8 cellular contexts compared by ENCODE assay signal in the genomic region with DNA sequence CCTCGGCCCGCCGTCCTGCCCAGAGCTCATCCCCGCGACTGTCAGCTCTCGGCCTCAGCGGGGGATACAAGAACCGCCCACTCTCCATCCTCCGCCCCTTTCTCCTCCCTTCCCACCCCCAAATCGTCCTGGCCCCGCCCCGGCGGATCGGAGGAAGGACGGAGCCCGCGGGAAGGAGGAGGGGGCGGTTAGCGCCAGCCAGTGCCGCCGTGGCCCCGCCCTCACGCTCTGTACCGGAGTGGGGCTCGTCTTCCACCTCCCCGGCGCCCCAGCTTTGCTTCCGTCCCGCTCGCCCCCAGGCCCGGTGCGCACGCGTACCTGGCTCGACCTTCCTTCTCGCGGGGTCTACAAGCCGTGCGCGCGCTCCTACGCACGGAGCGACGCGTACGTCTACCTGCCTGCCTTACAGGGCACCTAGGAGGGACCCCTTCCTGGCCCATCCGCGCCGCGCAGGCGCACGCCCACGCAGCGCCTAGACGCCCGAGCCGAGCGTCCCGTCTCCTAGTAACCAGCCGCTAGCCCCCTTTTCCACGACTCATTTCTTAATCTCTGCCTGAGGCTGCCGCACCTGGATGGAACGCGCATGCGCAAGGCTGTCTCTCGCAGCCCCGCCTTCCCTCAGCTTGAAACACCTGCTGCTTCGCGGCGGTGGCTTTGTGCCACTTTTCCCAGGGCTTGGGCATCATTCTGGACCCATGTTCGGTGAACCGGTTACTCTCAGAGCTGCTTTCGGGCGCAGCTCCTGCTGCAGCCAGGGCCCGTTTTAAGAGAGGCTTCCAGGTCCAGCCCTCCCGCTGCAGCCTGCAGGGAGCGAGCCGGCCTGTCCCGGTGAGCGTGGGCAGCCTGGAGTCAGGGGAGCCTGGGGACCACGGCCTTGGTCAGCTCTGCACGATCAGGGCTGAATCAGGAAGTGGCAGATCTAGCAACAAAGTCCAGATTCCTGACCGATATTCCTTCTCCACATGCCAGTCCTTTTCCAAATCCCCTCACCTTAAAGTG. TPM values are rescaled to one million over a fixed set of nuclear protein-coding genes. Genes with fewer than 3 reads are reported as not detected.
DNase-seq lines count a peak whose midpoint lies in the region; ATAC-seq and TF ChIP-seq lines count a peak whose summit lies in the region.

A gene with protein sequence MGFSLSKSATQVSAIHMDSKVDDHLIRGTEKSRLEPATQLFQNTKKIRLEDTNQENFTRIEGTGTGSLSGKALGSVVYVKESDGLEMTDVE (plus strand): TSS at position 598 of the 999 bp plus-strand sequence. CDS start 8,852 bp downstream, outside the sequence.

- H3K4me3 Mint-ChIP-seq in activated CD4-positive, alpha-beta T cell treated with anti-CD3 and anti-CD28 coated beads for 36 hours, result peak within 1 kb of the TSS; percentile 94

- no peaks in the 10 kb centered on the region for H3K9me3 ChIP-seq in BE2C

- peaks cover 12% of the 10 kb centered on the region for H3K27me3 ChIP-seq in BE2C

- peaks cover 16% of the 10 kb centered on the region for H3K4me1 Mint-ChIP-seq in activated CD4-positive, alpha-beta T cell treated with anti-CD3 and anti-CD28 coated beads for 36 hours

- H3K36me3 ChIP-seq in BE2C, result no peaks in the 10 kb centered on the region

- H3K27ac Mint-ChIP-seq in activated CD4-positive, alpha-beta T cell treated with anti-CD3 and anti-CD28 coated beads for 36 hours, result peak within 1 kb of the TSS; percentile 86

- no peak for TF ChIP-seq CTCF in BE2C (IDR thresholded peaks at IDR 0.05; ENCODE audit: low read depth, low read length)
- no peak for TF ChIP-seq CTCF in choroid plexus epithelial cell (conservative IDR thresholded peaks at IDR 0.05; ENCODE audit: low read depth, low read length)

- peaks cover 3% of the 10 kb centered on the region for H3K36me3 Mint-ChIP-seq in activated CD4-positive, alpha-beta T cell treated with anti-CD3 and anti-CD28 coated beads for 36 hours (ENCODE audit: low read depth)

- DNase-seq in BE2C (peak; percentile 86), NCI-H510A treated with DMSO at 0.1 percent for 48 hours (lab: John Stamatoyannopoulos, UW) (peak; percentile 89), choroid plexus epithelial cell (ENCODE audit: low read depth) (peak; percentile 85), kidney tubule cell (ENCODE audit: low spot score) (peak; percentile 96)
- DNase-seq in activated CD4-positive, alpha-beta T cell treated with anti-CD3 and anti-CD28 coated beads for 36 hours, result peak; percentile 98
- peak; percentile 92 for DNase-seq in stimulated activated CD4-positive, alpha-beta T cell treated with anti-CD3 and anti-CD28 coated beads, Interleukin-1b, Interleukin-23, amount 100 ng/mL, for 1 hour (ENCODE audit: low read depth in 2 of 2)

- no peaks in the 10 kb centered on the region for H3K4me1 ChIP-seq in BE2C

- ATAC-seq in GM19324 (IDR thresholded peaks at IDR 0.05; ENCODE audit: low FRiP score, unreplicated experiment) (peak; percentile 93), HG03457 (IDR thresholded peaks at IDR 0.05; ENCODE audit: unreplicated experiment) (peak; percentile 84)
- ATAC-seq in activated CD4-positive, alpha-beta T cell treated with anti-CD3 and anti-CD28 coated beads for 36 hours, result peak; percentile 95

- POLR2A ChIA-PET in activated CD4-positive, alpha-beta T cell treated with anti-CD3 and anti-CD28 coated beads for 36 hours (lab: Charles Lee), result interaction anchor here (1.0 to 2.6 kb wide), 5 partner anchors 12 to 370 kb away, joined by 3 to 15 read pairs (median 5); a partner anchor contains a TSS

- intact Hi-C loops in activated CD4-positive, alpha-beta T cell treated with anti-CD3 and anti-CD28 coated beads for 36 hours (cut with DNase I, micrococcal nuclease), result loop anchor here (1.0 to 5.0 kb wide), 8 partner anchors 13 to 1421 kb away; a partner anchor contains a TSS

- no peaks in the 10 kb centered on the region for H3K9me3 Mint-ChIP-seq in activated CD4-positive, alpha-beta T cell treated with anti-CD3 and anti-CD28 coated beads for 36 hours (ENCODE audit: low read depth)

- H3K4me3 ChIP-seq in BE2C (ENCODE audit: low read depth, low read length), result peak within 1 kb of the TSS; percentile 69
- peak within 1 kb of the TSS; percentile 90 for H3K4me3 ChIP-seq in choroid plexus epithelial cell (ENCODE audit: low read depth, low read length)

- CTCF ChIA-PET in activated CD4-positive, alpha-beta T cell treated with anti-CD3 and anti-CD28 coated beads for 36 hours (lab: Charles Lee), result interaction anchor here (0.5 to 1.6 kb wide), 7 partner anchors 18 to 450 kb away, joined by 3 to 7 read pairs (median 4); a partner anchor contains a TSS

- H3K27me3 Mint-ChIP-seq in activated CD4-positive, alpha-beta T cell treated with anti-CD3 and anti-CD28 coated beads for 36 hours, result no peaks in the 10 kb centered on the region

RNA-seq across cellular contexts. Expression of the gene that starts here (rescaled TPM):
- polyA plus RNA-seq in BE2C (2012; ENCODE audit: insufficient read depth, insufficient read length, low read depth), result not detected
- 1 to 10 TPM in 1 of 2 experiments, under 1 TPM in 1; 0.87 to 1.1 TPM for total RNA-seq in activated CD4-positive, alpha-beta T cell treated with anti-CD3 and anti-CD28 coated beads for 36 hours

Comparison
In these comparisons a context has a peak if more than half of its experiments do, and no peak if none do; other contexts are left out.
1. Peak in every context shown above with its lines: DNase-seq, ATAC-seq and H3K4me3 ChIP-seq.